In the genomic region with DNA sequence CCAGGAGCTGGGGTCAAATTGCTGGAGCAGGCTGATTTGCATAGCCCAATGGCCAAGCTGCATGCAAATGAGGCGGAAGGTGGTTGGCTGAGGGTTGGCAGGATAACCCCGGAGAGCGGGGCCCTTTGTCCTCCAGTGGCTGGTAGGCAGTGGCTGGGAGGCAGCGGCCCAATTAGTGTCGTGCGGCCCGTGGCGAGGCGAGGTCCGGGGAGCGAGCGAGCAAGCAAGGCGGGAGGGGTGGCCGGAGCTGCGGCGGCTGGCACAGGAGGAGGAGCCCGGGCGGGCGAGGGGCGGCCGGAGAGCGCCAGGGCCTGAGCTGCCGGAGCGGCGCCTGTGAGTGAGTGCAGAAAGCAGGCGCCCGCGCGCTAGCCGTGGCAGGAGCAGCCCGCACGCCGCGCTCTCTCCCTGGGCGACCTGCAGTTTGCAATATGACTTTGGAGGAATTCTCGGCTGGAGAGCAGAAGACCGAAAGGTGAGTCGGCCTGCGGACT, we compare ENCODE assay signal across 8 cellular contexts. TPM values are rescaled to one million over a fixed set of nuclear protein-coding genes. Genes with fewer than 3 reads are reported as not detected.
A peak's percentile ranks its signal among the peaks of the same experiment; 100 is the strongest.
DNase-seq lines count a peak whose midpoint lies in the region; ATAC-seq, FAIRE-seq and TF ChIP-seq lines count a peak whose summit lies in the region.

Gene GADD45A (plus strand): TSS at position 135 of the 491 bp plus-strand sequence. CDS start 294 bp downstream, at position 429.

- peak within 1 kb of the TSS; percentile 99 for H3K4me2 ChIP-seq in keratinocyte (ENCODE audit: control insufficient read depth, extremely low read depth, insufficient read depth, low read depth, low read length)

- H4K20me1 ChIP-seq in keratinocyte (ENCODE audit: control insufficient read depth, extremely low read depth, insufficient read depth, low read length) = peaks cover 12% of the 10 kb centered on the region

- peaks cover 25% of the 10 kb centered on the region for H3K79me2 ChIP-seq in keratinocyte (ENCODE audit: control insufficient read depth, insufficient read depth, low read length)

- H3K36me3 ChIP-seq in keratinocyte (ENCODE audit: control insufficient read depth in 2 of 2, extremely low read depth in 1 of 2, insufficient read depth in 2 of 2, low read length in 2 of 2) = peaks cover 6 to 29% of the 10 kb centered on the region in 2 experiments

- H3K9me3 ChIP-seq in keratinocyte (ENCODE audit: control insufficient read depth, low read depth, low read length) = no peaks in the 10 kb centered on the region

- no peaks in the 10 kb centered on the region for H3K27me3 ChIP-seq in keratinocyte (ENCODE audit: control insufficient read depth, extremely low read depth, insufficient read depth, low read length)

- peaks cover 40% of the 10 kb centered on the region for H3K4me1 ChIP-seq in keratinocyte (ENCODE audit: control insufficient read depth, extremely low read depth, insufficient read depth, low read length)

- peak within 1 kb of the TSS; percentile 38 for H2AFZ ChIP-seq in keratinocyte (ENCODE audit: control insufficient read depth, low read length)

- dilution Hi-C loops in keratinocyte (cut with MboI; ENCODE audit: extremely low pct_ligation_motif_present, low sequenced_read_pairs) = loop anchor here (25.0 kb wide), 1 partner anchor 148 kb away; no protein-coding TSS in a partner anchor

- no peak for TF ChIP-seq CTCF in AG09319 (IDR thresholded peaks at IDR 0.05; ENCODE audit: low read depth, low read length)
- TF ChIP-seq CTCF in keratinocyte (optimal IDR thresholded peaks at IDR 0.05 in 1 of 3, IDR thresholded peaks at IDR 0.05 in 1 of 3, conservative IDR thresholded peaks at IDR 0.05 in 1 of 3; ENCODE audit: extremely low read depth in 1 of 3, insufficient read depth in 2 of 3, low read length in 3 of 3) = peak in 1 of 3 experiments; percentile 6

- DNase-seq in AG09319 (ENCODE audit: extremely low read depth, low read depth) = peak; percentile 99
- peak; percentile 99 for DNase-seq in NCI-H446 treated with DMSO at 0.1 percent for 48 hours (lab: John Stamatoyannopoulos, UW)
- DNase-seq in cerebellar cortex (ENCODE audit: low spot score) = peak; percentile 98
- DNase-seq in keratinocyte (ENCODE audit: low read depth, low spot score) = no peak
- peak; percentile 75 to 82 for DNase-seq in stimulated activated CD4-positive, alpha-beta T cell treated with anti-CD3 and anti-CD28 coated beads, Interleukin-15, amount 100 ng/mL, for 1 hour (ENCODE audit: low read depth in 1 of 2, low spot score in 1 of 2)

- peak within 1 kb of the TSS; percentile 90 to 94 (median 93) for H3K4me3 ChIP-seq in keratinocyte (ENCODE audit: control insufficient read depth in 2 of 3, extremely low read depth in 1 of 3, insufficient read depth in 2 of 3, low read depth in 1 of 3, low read length in 3 of 3)

- peak; percentile 23 for FAIRE-seq in keratinocyte (lab: Jason Lieb, UNC)

- ATAC-seq in GM19035 (IDR thresholded peaks at IDR 0.05; ENCODE audit: unreplicated experiment) = peak; percentile 88
- ATAC-seq in HG03354 (IDR thresholded peaks at IDR 0.05; ENCODE audit: poor library complexity, severe bottlenecking, unreplicated experiment) = peak; percentile 88
- peak; percentile 82 to 84 for ATAC-seq in activated CD4-positive, CD25-positive, alpha-beta regulatory T cell treated with anti-CD3 and anti-CD28 coated beads, Interleukin-2, amount 50 U/mL, for 24 hours

- H3K9ac ChIP-seq in keratinocyte (ENCODE audit: control insufficient read depth, extremely low read depth, insufficient read depth, low read length) = peak within 1 kb of the TSS; percentile 99

- no peaks in the 10 kb centered on the region for H3K9me1 ChIP-seq in keratinocyte (ENCODE audit: control insufficient read depth, extremely low read depth, insufficient read depth, low read length)

- H3K27ac ChIP-seq in keratinocyte (ENCODE audit: control insufficient read depth, insufficient read depth, low read length) = peak within 1 kb of the TSS; percentile 99

RNA-seq across cellular contexts. Expression of gene GADD45A, which starts in this region (rescaled TPM):
- 109 to 151 TPM (median 124 TPM) in 3 replicates for polyA plus RNA-seq in keratinocyte
- 1,390 TPM for polyA plus RNA-seq in keratinocyte (2011; ENCODE audit: low read depth)
- polyA plus RNA-seq in keratinocyte (2011; cell fraction: cytosol; rRNA removed) = 126 and 131 TPM in 2 replicates
- 339 and 428 TPM in 2 replicates for polyA plus RNA-seq in keratinocyte (2011; cell fraction: nucleus; rRNA removed)
- 154 and 570 TPM in 2 replicates for polyA plus RNA-seq in keratinocyte (2012; ENCODE audit: low replicate concordance)
- 14.5 to 23.3 TPM (median 21.1 TPM) in 3 replicates for polyA minus RNA-seq in keratinocyte
- polyA minus RNA-seq in keratinocyte (2011; cell fraction: cytosol; rRNA and poly(A)+ RNA removed) = 74.4 TPM
- 88.8 and 96.5 TPM in 2 replicates for polyA minus RNA-seq in keratinocyte (2011; cell fraction: nucleus; rRNA and poly(A)+ RNA removed)
